24 cellular contexts compared by ENCODE assay signal in the genomic region with DNA sequence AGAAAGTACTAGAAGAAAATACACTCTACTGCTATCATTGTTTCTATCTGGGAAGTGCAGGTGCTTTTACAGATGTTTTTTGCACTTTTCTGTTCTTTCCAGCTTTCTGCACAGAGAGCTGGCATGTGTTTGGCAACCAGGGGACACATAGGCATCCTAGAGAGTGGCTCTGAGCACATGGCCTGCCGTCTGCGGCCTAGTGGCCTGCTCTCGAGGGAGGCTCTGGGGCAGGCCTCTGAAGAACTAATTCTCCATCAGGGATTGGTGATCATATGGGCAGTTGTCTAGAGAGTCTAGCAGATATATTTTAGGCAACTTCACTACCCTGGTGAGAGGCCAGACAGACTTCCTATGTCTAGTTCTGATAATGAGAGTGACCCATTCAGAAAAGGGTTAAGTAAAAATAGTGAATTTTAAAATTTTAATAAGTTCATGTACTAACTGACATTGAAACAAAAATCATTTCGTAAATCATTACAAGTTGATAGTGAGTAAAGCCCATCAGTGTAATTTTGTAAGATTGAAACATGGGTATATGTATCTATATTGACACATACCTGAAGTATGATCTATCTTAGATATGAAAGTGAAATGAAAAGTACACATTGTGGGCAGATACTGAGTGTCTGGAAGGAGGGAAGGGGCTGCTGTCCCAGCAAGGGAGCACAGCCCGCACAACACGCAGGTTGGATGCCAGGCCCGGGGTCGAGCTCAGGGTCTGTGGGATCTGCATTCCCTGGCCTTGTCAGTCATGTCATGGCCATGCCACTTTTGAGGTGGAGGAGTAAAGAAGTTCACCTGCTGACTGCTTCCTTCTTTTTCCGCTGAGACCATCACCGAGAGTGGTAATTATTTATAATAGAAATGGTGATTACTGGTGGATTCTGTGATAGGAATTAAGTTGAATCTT.
"Had no signal": no experiment of that assay in that cellular context is flagged by ENCODE, and none has a peak within 500 bp of the region (broad histone marks: within the 10 kb centered on the region; RNA-seq: fewer than 3 reads in every experiment).

No MANE protein-coding gene starts in this region.

- H3K36me3 Mint-ChIP-seq: naive thymus-derived CD4-positive, alpha-beta T cell; stimulated activated naive B cell treated with anti-CD40 and anti-IgM and Interleukin-4, amounts not matched to agents 10 μg/mL and 1 μg/mL and 100 μg/mL, for 72 hours; type B pancreatic cell had no signal

- H3K4me3 Mint-ChIP-seq: activated B cell treated with CpG ODN at 0.5 μM for 24 hours; naive thymus-derived CD4-positive, alpha-beta T cell; neural crest cell; stimulated activated naive B cell treated with anti-CD40 and anti-IgM and Interleukin-4, amounts not matched to agents 10 μg/mL and 1 μg/mL and 100 μg/mL, for 72 hours; T-helper 17 cell; type B pancreatic cell had no signal

- H3K27ac ChIP-seq: adrenal gland, ascending aorta, brain microvascular endothelial cell, foreskin keratinocyte, hepatocyte, left ventricle myocardium inferior, right lobe of liver, skin epidermis, thoracic aorta, vagina had no signal

- H3K4me1 ChIP-seq: adrenal gland, foreskin keratinocyte, left ventricle myocardium inferior, right lobe of liver, vagina had no signal

- H3K4me2 ChIP-seq: hepatocyte had no signal

- H3K27me3 ChIP-seq: adrenal gland, ascending aorta, brain microvascular endothelial cell, hepatocyte, right lobe of liver, vagina had no signal

- H3K4me1 Mint-ChIP-seq: activated B cell treated with CpG ODN at 0.5 μM for 24 hours; neural crest cell; stimulated activated naive B cell treated with anti-CD40 and anti-IgM and Interleukin-4, amounts not matched to agents 10 μg/mL and 1 μg/mL and 100 μg/mL, for 72 hours had no signal

- H3K27ac Mint-ChIP-seq: activated B cell treated with CpG ODN at 0.5 μM for 24 hours; stimulated activated naive B cell treated with anti-CD40 and anti-IgM and Interleukin-4, amounts not matched to agents 10 μg/mL and 1 μg/mL and 100 μg/mL, for 72 hours; type B pancreatic cell had no signal

- H3K4me3 ChIP-seq: adrenal gland, ascending aorta, hepatocyte, right lobe of liver, skin epidermis, vagina had no signal

- H3K9me3 ChIP-seq: adrenal gland, ascending aorta, left ventricle myocardium inferior, right lobe of liver, thoracic aorta, vagina had no signal

- H3K9me3 Mint-ChIP-seq: activated B cell treated with CpG ODN at 0.5 μM for 24 hours; naive thymus-derived CD4-positive, alpha-beta T cell; neural crest cell; stimulated activated naive B cell treated with anti-CD40 and anti-IgM and Interleukin-4, amounts not matched to agents 10 μg/mL and 1 μg/mL and 100 μg/mL, for 72 hours; type B pancreatic cell had no signal

- H3K36me3 ChIP-seq: adrenal gland, ascending aorta, brain microvascular endothelial cell, left ventricle myocardium inferior, right lobe of liver, thoracic aorta, vagina had no signal

- DNase-seq: activated B cell treated with CpG ODN at 0.5 μM for 24 hours; activated effector memory CD4-positive, alpha-beta T cell treated with anti-CD3 and anti-CD28 coated beads, Interleukin-2, amount 50 U/mL, for 16 hours; activated naive CD4-positive, alpha-beta T cell treated with anti-CD3 and anti-CD28 coated beads, Interleukin-2, amount 50 U/mL, for 16 hours; adrenal gland; brain microvascular endothelial cell; dermis blood vessel endothelial cell; effector CD8-positive, alpha-beta T cell; erythroblast; foreskin keratinocyte; kidney glomerular epithelial cell; naive thymus-derived CD4-positive, alpha-beta T cell; right lobe of liver; stimulated activated CD4-positive, alpha-beta T cell treated with anti-CD3 and anti-CD28 coated beads, Interleukin-1b, Interleukin-23, amount 100 ng/mL, for 48 hours; stimulated activated naive B cell treated with anti-CD40 and anti-IgM and Interleukin-4, amounts not matched to agents 10 μg/mL and 1 μg/mL and 100 μg/mL, for 72 hours; SW 1271; T-helper 17 cell had no signal
